8 cellular contexts compared by ENCODE assay signal in genomic region chr1:86502125-86502646, GRCh38. TPM values are rescaled to one million over a fixed set of nuclear protein-coding genes. Genes with fewer than 3 reads are reported as not detected.
DNase-seq lines count a peak whose midpoint lies in the region; ATAC-seq and TF ChIP-seq lines count a peak whose summit lies in the region.
"Not testable (repeated sequence)": the region's sequence is repeated elsewhere in the genome, so short reads cannot be mapped to it uniquely, and the experiment has no call there.

No MANE protein-coding gene starts in this region.

- H3K56ac ChIP-seq in mesendoderm (ENCODE audit: low read length): peak overlapping the region; percentile 84

- H3K79me2 ChIP-seq in DOHH2 (ENCODE audit: control insufficient read depth, low read length); mesendoderm (ENCODE audit: control insufficient read depth, insufficient read depth, low read length): not testable (repeated sequence)

- peaks cover 11% of the 10 kb centered on the region for H3K4me1 ChIP-seq in DOHH2 (ENCODE audit: control insufficient read depth, low read length)
- H3K4me1 ChIP-seq in mesendoderm (ENCODE audit: control insufficient read depth, low read depth, low read length): not testable (repeated sequence)

- not testable (repeated sequence) for H2AK5ac ChIP-seq in mesendoderm (ENCODE audit: low read length)

- TF ChIP-seq POLR2A in erythroblast (IDR thresholded peaks at IDR 0.05; ENCODE audit: low read length): not testable (repeated sequence)

- H3K27ac ChIP-seq in DOHH2 (ENCODE audit: low read depth, low read length): not testable (repeated sequence)
- peak overlapping the region; percentile 74 for H3K27ac ChIP-seq in mesendoderm (ENCODE audit: low read depth, low read length)

- H3K9ac ChIP-seq in mesendoderm (ENCODE audit: low read length): peak overlapping the region; percentile 64

- H3K9me3 Mint-ChIP-seq in stimulated activated naive B cell treated with anti-CD40 and anti-IgM and Interleukin-4, amounts not matched to agents 10 μg/mL and 1 μg/mL and 100 μg/mL, for 72 hours: not testable (repeated sequence)

- not testable (repeated sequence) for H3K9me3 ChIP-seq in DOHH2 (ENCODE audit: control insufficient read depth, insufficient read depth, low read length)

- not testable (repeated sequence) for H3K23ac ChIP-seq in mesendoderm (ENCODE audit: low read length)

- TF ChIP-seq CTCF in DOHH2 (IDR thresholded peaks at IDR 0.05; ENCODE audit: low read depth, low read length, poor library complexity, severe bottlenecking): peak; percentile 57

- H4K8ac ChIP-seq in mesendoderm (ENCODE audit: low read depth, low read length): not testable (repeated sequence)

- H3K4me3 Mint-ChIP-seq in stimulated activated naive B cell treated with anti-CD40 and anti-IgM and Interleukin-4, amounts not matched to agents 10 μg/mL and 1 μg/mL and 100 μg/mL, for 72 hours: peak overlapping the region; percentile 67 to 83

- peak overlapping the region; percentile 75 for H3K4me3 ChIP-seq in DOHH2 (ENCODE audit: low read length)
- peak overlapping the region; percentile 45 for H3K4me3 ChIP-seq in mesendoderm (ENCODE audit: low read length)

- WGBS in mesendoderm (ENCODE audit: extremely low coverage, insufficient coverage, low lambda C conversion rate): no CpG with 5 or more reads among the region's 16 CpGs

- H3K18ac ChIP-seq in mesendoderm (ENCODE audit: low read length): peak overlapping the region; percentile 64

- H3K79me1 ChIP-seq in mesendoderm (ENCODE audit: low read length): not testable (repeated sequence)

- H3K36me3 Mint-ChIP-seq in stimulated activated naive B cell treated with anti-CD40 and anti-IgM and Interleukin-4, amounts not matched to agents 10 μg/mL and 1 μg/mL and 100 μg/mL, for 72 hours: not testable (repeated sequence)

- DNase-seq in RKO (ENCODE audit: low spot score): peak; percentile 69
- peak; percentile 18 for DNase-seq in activated effector memory CD4-positive, alpha-beta T cell treated with Interleukin-2 at 50 U/mL for 16 hours
- peak; percentile 46 to 60 for DNase-seq in erythroblast (lab: John Stamatoyannopoulos, UW)
- DNase-seq in mesendoderm: peak; percentile 90
- DNase-seq in stimulated activated naive B cell treated with anti-CD40 and anti-IgM and Interleukin-4, amounts not matched to agents 10 μg/mL and 1 μg/mL and 100 μg/mL, for 72 hours: peak; percentile 27

- not testable (repeated sequence) for H3K36me3 ChIP-seq in DOHH2 (ENCODE audit: control insufficient read depth, low read length); mesendoderm (ENCODE audit: control insufficient read depth, insufficient read depth, low read length)

- not testable (repeated sequence) for H2BK120ac ChIP-seq in mesendoderm (ENCODE audit: low read depth, low read length)

- H4K5ac ChIP-seq in mesendoderm (ENCODE audit: low read length): not testable (repeated sequence)

- not testable (repeated sequence) for H3K9me2 ChIP-seq in DOHH2 (replicated peaks; ENCODE audit: control insufficient read depth, low read length)

- not testable (repeated sequence) for H2BK15ac ChIP-seq in mesendoderm (replicated peaks; ENCODE audit: low read depth)

- H3K4me2 ChIP-seq in DOHH2 (ENCODE audit: low read length) (peak overlapping the region; percentile 92), mesendoderm (ENCODE audit: low read length) (peak overlapping the region; percentile 77)

- peaks cover 14 to 20% of the 10 kb centered on the region in 2 donors for H3K27me3 Mint-ChIP-seq in stimulated activated naive B cell treated with anti-CD40 and anti-IgM and Interleukin-4, amounts not matched to agents 10 μg/mL and 1 μg/mL and 100 μg/mL, for 72 hours

- not testable (repeated sequence) for H3F3A ChIP-seq in DOHH2 (ENCODE audit: control insufficient read depth, insufficient read depth)

- H3K4me1 Mint-ChIP-seq in stimulated activated naive B cell treated with anti-CD40 and anti-IgM and Interleukin-4, amounts not matched to agents 10 μg/mL and 1 μg/mL and 100 μg/mL, for 72 hours: not testable (repeated sequence)

- peak overlapping the region; percentile 73 for H2BK5ac ChIP-seq in mesendoderm (ENCODE audit: low read length)

- H3K27ac Mint-ChIP-seq in stimulated activated naive B cell treated with anti-CD40 and anti-IgM and Interleukin-4, amounts not matched to agents 10 μg/mL and 1 μg/mL and 100 μg/mL, for 72 hours: peak overlapping the region; percentile 53

- peak; percentile 77 for ATAC-seq in GM21515 (IDR thresholded peaks at IDR 0.05; ENCODE audit: unreplicated experiment)
- ATAC-seq in HG03571 (IDR thresholded peaks at IDR 0.05; ENCODE audit: unreplicated experiment): peak; percentile 63
- ATAC-seq in stimulated activated naive B cell treated with anti-CD40 and anti-IgM and Interleukin-4, amounts not matched to agents 10 μg/mL and 1 μg/mL and 100 μg/mL, for 72 hours (replicated peaks): peak; percentile 58 to 82

- H3K4ac ChIP-seq in mesendoderm (ENCODE audit: low read depth, low read length): not testable (repeated sequence)

- H4K20me1 ChIP-seq in DOHH2 (ENCODE audit: control insufficient read depth, insufficient read depth, low read depth, low read length): not testable (repeated sequence)

- H3K27me3 ChIP-seq in DOHH2 (ENCODE audit: control insufficient read depth, low read length): peaks cover 34% of the 10 kb centered on the region
- not testable (repeated sequence) for H3K27me3 ChIP-seq in mesendoderm (ENCODE audit: insufficient read depth, low read length, poor library complexity)

RNA-seq across cellular contexts. Expression of gene CLCA1, which starts 33.5 kb away (rescaled TPM):
- not detected for polyA plus RNA-seq in mesendoderm (2013, experiment 1 of 2)
- polyA plus RNA-seq in mesendoderm (2013, experiment 2 of 2): not detected

RNA-seq across cellular contexts. Expression of gene CLCA4, which starts 44.7 kb away (rescaled TPM):
- polyA plus RNA-seq in mesendoderm (2013, experiment 1 of 2): not detected
- polyA plus RNA-seq in mesendoderm (2013, experiment 2 of 2): 0.01 TPM

Comparison
In these comparisons a context has a peak if more than half of its experiments do, and no peak if none do; other contexts are left out.
1. DNase-seq: peak in every context shown above with its lines; median percentile 90 in mesendoderm; 69 in RKO; 53 in erythroblast; 27 in stimulated activated naive B cell treated with anti-CD40 and anti-IgM and Interleukin-4, amounts not matched to agents 10 μg/mL and 1 μg/mL and 100 μg/mL, for 72 hours; 18 in activated effector memory CD4-positive, alpha-beta T cell treated with Interleukin-2 at 50 U/mL for 16 hours.